Comparison of ENCODE assay signal across 1 cellular context in genomic region chr1:26771285-26771642, GRCh38.
TF ChIP-seq lines count a peak whose summit lies in the region.

No MANE protein-coding gene starts in this region.

TF ChIP-seq in GM12878, 131 proteins besides CTCF, POLR2A, EP300 and RAD21:
- no peak for TF ChIP-seq SIX5 (IDR thresholded peaks at IDR 0.05; ENCODE audit: low read depth, low read length, severe bottlenecking)
- TF ChIP-seq MAX (IDR thresholded peaks at IDR 0.05; ENCODE audit: low read depth, low read length): no peak
- no peak for TF ChIP-seq TCF3 (IDR thresholded peaks at IDR 0.05; ENCODE audit: borderline replicate concordance, insufficient read depth, low read depth, low read length)
